In the genomic region with DNA sequence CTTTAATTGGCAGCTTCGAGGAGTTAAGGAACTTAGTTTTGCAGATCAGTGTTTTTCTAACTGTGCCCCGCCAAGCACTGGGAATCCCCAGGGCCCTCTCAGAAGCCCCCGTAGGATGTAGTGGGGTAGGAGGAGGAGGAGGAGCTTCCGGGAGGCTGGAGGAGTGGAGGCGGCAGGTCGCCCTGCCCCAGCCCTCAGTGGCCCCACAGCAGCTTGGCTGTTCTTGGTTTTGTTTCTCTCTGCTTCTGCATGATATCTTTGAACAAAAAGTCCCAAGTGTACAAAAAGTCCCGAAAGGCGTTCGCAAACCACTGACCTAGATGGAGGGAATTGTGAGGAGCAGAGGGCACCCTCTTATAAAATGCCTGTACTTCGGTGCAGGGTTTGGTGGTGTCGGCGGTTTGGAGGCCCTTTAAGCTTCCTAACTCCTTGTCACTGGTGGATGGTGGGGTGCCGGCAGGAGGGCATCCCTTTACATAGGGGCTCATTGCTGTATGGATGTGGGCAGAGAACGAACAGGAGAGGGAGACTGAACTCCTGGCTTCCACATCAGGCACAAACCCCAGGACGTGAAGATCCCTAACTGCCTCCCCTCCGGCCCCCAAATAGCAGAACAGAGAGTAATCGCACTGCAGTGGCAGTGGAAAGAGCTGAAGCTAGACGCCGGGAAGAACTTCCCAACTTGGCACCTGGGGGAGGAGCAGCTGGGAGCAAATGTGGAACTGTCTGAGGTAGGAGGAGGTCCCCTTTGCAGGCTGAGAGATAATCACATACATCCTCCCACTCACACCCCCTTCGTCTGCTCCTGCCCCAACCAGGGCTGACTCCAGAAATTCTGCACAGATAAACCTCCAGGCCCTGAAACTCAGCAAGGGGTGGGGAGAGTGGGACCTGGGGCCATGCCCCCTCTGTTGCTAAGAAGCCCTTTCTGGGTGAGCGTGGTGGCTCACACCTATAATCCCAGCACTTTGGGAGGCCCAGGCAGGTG, we compare ENCODE assay signal across 11 cellular contexts. TPM values are rescaled to one million over a fixed set of nuclear protein-coding genes. Genes with fewer than 3 reads are reported as not detected.
DNase-seq lines count a peak whose midpoint lies in the region; ATAC-seq and TF ChIP-seq lines count a peak whose summit lies in the region.
"Had no signal": no experiment of that assay in that cellular context is flagged by ENCODE, and none has a peak within 500 bp of the region (broad histone marks: within the 10 kb centered on the region; RNA-seq: fewer than 3 reads in every experiment).

No MANE protein-coding gene starts in this region.

- in situ Hi-C loops in gastrocnemius medialis (cut with MboI; ENCODE audit: low sequenced_read_pairs in 4 of 4) = loop anchor here in 1 of 4 donors (25.0 kb wide), 1 partner anchor 167 kb away; no protein-coding TSS in a partner anchor

- TF ChIP-seq CTCF in glutamatergic neuron (IDR thresholded peaks at IDR 0.05; ENCODE audit: partially characterized antibody, unreplicated experiment) = no peak
- no peak for TF ChIP-seq CTCF in type B pancreatic cell (conservative IDR thresholded peaks at IDR 0.05)
- no peak for TF ChIP-seq CTCF in gastrocnemius medialis (IDR thresholded peaks at IDR 0.05 in 4 of 5, conservative IDR thresholded peaks at IDR 0.05 in 1 of 5)

- ATAC-seq in activated T-cell treated with anti-CD3 and anti-CD28 coated beads, Interleukin-2, amount 50 U/mL, for 72 hours (replicated peaks in 1 of 2) = peak; percentile 61 to 73
- peak; percentile 53 for ATAC-seq in HG03565 (IDR thresholded peaks at IDR 0.05; ENCODE audit: unreplicated experiment)
- no peak for ATAC-seq in gastrocnemius medialis

- intact Hi-C loops in gastrocnemius medialis (cut with DNase I; ENCODE audit: low total_unique reads) = no loop called here

- H3K4me3 Mint-ChIP-seq in activated T-cell treated with anti-CD3 and anti-CD28 coated beads, Interleukin-2, amount 50 U/mL, for 72 hours = peak overlapping the region; percentile 68 to 71
- peak overlapping the region; percentile 71 for H3K4me3 Mint-ChIP-seq in glutamatergic neuron (ENCODE audit: unreplicated experiment)
- peak overlapping the region; percentile 22 for H3K4me3 Mint-ChIP-seq in type B pancreatic cell

- peaks cover 40% of the 10 kb centered on the region for H3K27me3 Mint-ChIP-seq in activated T-cell treated with anti-CD3 and anti-CD28 coated beads, Interleukin-2, amount 50 U/mL, for 72 hours (ENCODE audit: low read depth)
- H3K27me3 Mint-ChIP-seq in glutamatergic neuron (ENCODE audit: unreplicated experiment) (peaks cover 12% of the 10 kb centered on the region), type B pancreatic cell (peaks cover 12% of the 10 kb centered on the region)

- no peaks in the 10 kb centered on the region for H3K4me1 ChIP-seq in gastrocnemius medialis

- no peak for DNase-seq in activated T-cell treated with anti-CD3 and anti-CD28 coated beads, Interleukin-2, amount 50 U/mL, for 72 hours
- no peak for DNase-seq in activated T-cell treated with anti-CD3 and anti-CD28 coated beads for 4 hours
- DNase-seq in glutamatergic neuron = peak; percentile 34
- no peak for DNase-seq in type B pancreatic cell (ENCODE audit: extremely low spot score, unreplicated experiment)
- no peak for DNase-seq in hippocampal formation (lab: John Stamatoyannopoulos, UW)
- no peak for DNase-seq in gastrocnemius medialis
- no peak for DNase-seq in stimulated activated CD4-positive, alpha-beta T cell treated with anti-CD3 and anti-CD28 coated beads, Interleukin-4, amount 100 ng/mL, for 4 hours
- DNase-seq: activated CD4-positive, alpha-beta T cell treated with anti-CD3 and anti-CD28 coated beads, Interleukin-2, amount 50 U/mL, for 48 hours; erythroblast had no signal

- H3K9me3 ChIP-seq in gastrocnemius medialis = no peaks in the 10 kb centered on the region

- H3K27ac ChIP-seq in gastrocnemius medialis = no peak overlapping the region
- H3K27ac ChIP-seq: HL-60 had no signal

- no peak for TF ChIP-seq POLR2A in gastrocnemius medialis (IDR thresholded peaks at IDR 0.05)

- no peak overlapping the region for H3K4me3 ChIP-seq in gastrocnemius medialis

- no peaks in the 10 kb centered on the region for H3K9me3 Mint-ChIP-seq in activated T-cell treated with anti-CD3 and anti-CD28 coated beads, Interleukin-2, amount 50 U/mL, for 72 hours
- H3K9me3 Mint-ChIP-seq in glutamatergic neuron (ENCODE audit: unreplicated experiment) = peaks cover 3% of the 10 kb centered on the region
- H3K9me3 Mint-ChIP-seq in type B pancreatic cell = no peaks in the 10 kb centered on the region

- H3K27ac Mint-ChIP-seq in activated T-cell treated with anti-CD3 and anti-CD28 coated beads, Interleukin-2, amount 50 U/mL, for 72 hours = no peak overlapping the region
- H3K27ac Mint-ChIP-seq in glutamatergic neuron (ENCODE audit: unreplicated experiment) (no peak overlapping the region), type B pancreatic cell (no peak overlapping the region)

- no peaks in the 10 kb centered on the region for H3K36me3 ChIP-seq in gastrocnemius medialis

- H3K36me3 Mint-ChIP-seq in activated T-cell treated with anti-CD3 and anti-CD28 coated beads, Interleukin-2, amount 50 U/mL, for 72 hours (ENCODE audit: insufficient read depth in 2 of 2) = no peaks in the 10 kb centered on the region
- H3K36me3 Mint-ChIP-seq in glutamatergic neuron (ENCODE audit: unreplicated experiment) (no peaks in the 10 kb centered on the region), type B pancreatic cell (no peaks in the 10 kb centered on the region)

- H3K4me1 Mint-ChIP-seq in activated T-cell treated with anti-CD3 and anti-CD28 coated beads, Interleukin-2, amount 50 U/mL, for 72 hours (ENCODE audit: low read depth) = peaks cover 26% of the 10 kb centered on the region
- H3K4me1 Mint-ChIP-seq in glutamatergic neuron (ENCODE audit: low read depth, unreplicated experiment) = peaks cover 27% of the 10 kb centered on the region
- peaks cover 21% of the 10 kb centered on the region for H3K4me1 Mint-ChIP-seq in type B pancreatic cell (ENCODE audit: unreplicated experiment)

- peaks cover 20 to 28% (median 26%) of the 10 kb centered on the region in 3 donors for H3K27me3 ChIP-seq in gastrocnemius medialis

RNA-seq across cellular contexts. Expression of gene EPOP, which starts 20.1 kb away (rescaled TPM):
- 10 to 100 TPM; 30.3 to 37.4 TPM for total RNA-seq in activated T-cell treated with anti-CD3 and anti-CD28 coated beads, Interleukin-2, amount 50 U/mL, for 72 hours
- total RNA-seq in glutamatergic neuron (ENCODE audit: unreplicated experiment) (2.0 TPM), type B pancreatic cell (ENCODE audit: low replicate concordance) (6.2 and 11.0 TPM in 2 replicates), gastrocnemius medialis (1 to 10 TPM in 1 of 4 donors, under 1 TPM in 2, not detected in 1; 0.29 to 1.2 (median 0.75) TPM)

RNA-seq across cellular contexts. Expression of gene SRCIN1, which starts 49.0 kb away (rescaled TPM):
- 1 to 10 TPM in 1 of 2 donors, under 1 TPM in 1; 0.72 to 1.8 TPM for total RNA-seq in activated T-cell treated with anti-CD3 and anti-CD28 coated beads, Interleukin-2, amount 50 U/mL, for 72 hours
- total RNA-seq in glutamatergic neuron (ENCODE audit: unreplicated experiment) (20.8 TPM), type B pancreatic cell (ENCODE audit: low replicate concordance) (8.3 and 11.9 TPM in 2 replicates), gastrocnemius medialis (under 1 TPM in 1 of 4 donors, not detected in 3; 0.24 TPM)

RNA-seq across cellular contexts. Expression of gene MLLT6, which starts 50.4 kb away (rescaled TPM):
- total RNA-seq in activated T-cell treated with anti-CD3 and anti-CD28 coated beads, Interleukin-2, amount 50 U/mL, for 72 hours = 100 to 1,000 TPM; 251 to 263 TPM
- 59.8 TPM for total RNA-seq in glutamatergic neuron (ENCODE audit: unreplicated experiment)
- total RNA-seq in type B pancreatic cell (ENCODE audit: low replicate concordance) = 122 and 130 TPM in 2 replicates
- 10 to 100 TPM; 48.2 to 76.8 (median 56.3) TPM for total RNA-seq in gastrocnemius medialis

Comparison
In these comparisons a context has a peak if more than half of its experiments do, and no peak if none do; other contexts are left out.
1. ATAC-seq: peak in activated T-cell treated with anti-CD3 and anti-CD28 coated beads, Interleukin-2, amount 50 U/mL, for 72 hours (2 of 2) and HG03565 (single experiment); none in gastrocnemius medialis (0 of 2).
2. Peak in every context shown above with its lines, with median percentiles within 50 percentile points of each other: H3K4me3 Mint-ChIP-seq.